Comparison of ENCODE assay signal across 9 cellular contexts in the genomic region with DNA sequence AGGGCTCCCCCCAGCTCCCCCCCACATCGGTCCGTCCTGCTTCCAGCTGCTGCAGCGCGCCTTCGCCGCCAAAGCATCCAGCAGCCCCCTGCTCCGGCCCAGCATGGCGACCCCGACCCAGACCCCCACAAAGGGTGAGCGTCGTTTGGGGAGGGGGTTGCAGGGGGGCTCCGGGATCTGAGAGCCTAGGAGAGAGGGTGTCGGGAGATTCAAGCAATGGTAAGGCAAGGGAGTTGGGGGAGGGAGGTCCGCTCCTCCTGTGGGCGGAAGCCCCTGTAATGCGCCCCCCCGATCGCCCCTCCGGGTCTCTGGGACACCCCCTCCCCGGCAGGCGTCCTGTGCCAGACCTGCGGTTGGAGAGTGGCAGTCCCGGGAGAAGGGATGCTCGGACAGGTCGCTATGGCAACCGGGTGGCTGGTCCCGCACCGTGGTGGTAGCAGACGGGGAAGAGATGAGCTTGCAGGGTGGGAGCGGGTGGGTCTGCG. TPM values are rescaled to one million over a fixed set of nuclear protein-coding genes. Genes with fewer than 3 reads are reported as not detected.
DNase-seq lines count a peak whose midpoint lies in the region; ATAC-seq and TF ChIP-seq lines count a peak whose summit lies in the region.
"Had no signal": no experiment of that assay in that cellular context is flagged by ENCODE, and none has a peak within 500 bp of the region (broad histone marks: within the 10 kb centered on the region; RNA-seq: fewer than 3 reads in every experiment).

A gene with protein sequence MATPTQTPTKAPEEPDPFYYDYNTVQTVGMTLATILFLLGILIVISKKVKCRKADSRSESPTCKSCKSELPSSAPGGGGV (plus strand): TSS at position 25 of the 485 bp plus-strand sequence. CDS start 79 bp downstream, at position 104.

- ATAC-seq in HG02852 (IDR thresholded peaks at IDR 0.05; ENCODE audit: unreplicated experiment) (no peak), GM21723 (IDR thresholded peaks at IDR 0.05; ENCODE audit: unreplicated experiment) (no peak), HG02759 (IDR thresholded peaks at IDR 0.05; ENCODE audit: unreplicated experiment) (no peak)

- peaks cover 6% of the 10 kb centered on the region for H3K27me3 Mint-ChIP-seq in endothelial cell (ENCODE audit: unreplicated experiment)

- no peaks in the 10 kb centered on the region for H3K36me3 Mint-ChIP-seq in endothelial cell (ENCODE audit: low read depth, unreplicated experiment)

- no peak within 1 kb of the TSS for H2AFZ ChIP-seq in PC-9

- H3K4me3 ChIP-seq in PC-9, result peak within 1 kb of the TSS; percentile 38; the same call in 1 of the 2 replicates

- CTCF ChIA-PET in PC-9 (lab: Charles Lee), result interaction anchor here (0.6 to 1.1 kb wide), 4 partner anchors 11 to 306 kb away, joined by 3 to 15 read pairs (median 6); no protein-coding TSS in a partner anchor

- no peaks in the 10 kb centered on the region for H3K9me2 ChIP-seq in PC-9 (ENCODE audit: insufficient read depth)

- H3K4me2 ChIP-seq in PC-9, result peak within 1 kb of the TSS; percentile 74

- peaks cover 26% of the 10 kb centered on the region; the same call in 1 of the 2 replicates for H3F3A ChIP-seq in PC-9 (ENCODE audit: insufficient read depth, low read depth)

- peak within 1 kb of the TSS; percentile 42 for H3K4me3 Mint-ChIP-seq in endothelial cell (ENCODE audit: unreplicated experiment)

- TF ChIP-seq CTCF in PC-9 (conservative IDR thresholded peaks at IDR 0.05), result no peak
- peak; percentile 65 for TF ChIP-seq CTCF in endothelial cell (IDR thresholded peaks at IDR 0.05; ENCODE audit: unreplicated experiment)

- H3K36me3 ChIP-seq in PC-9 (ENCODE audit: low read depth), result no peaks in the 10 kb centered on the region

- no peak within 1 kb of the TSS for H3K27ac ChIP-seq in PC-9

- H4K20me1 ChIP-seq in PC-9 (ENCODE audit: insufficient read depth), result no peaks in the 10 kb centered on the region

- no peaks in the 10 kb centered on the region for H3K9me3 Mint-ChIP-seq in endothelial cell (ENCODE audit: unreplicated experiment)

- DNase-seq in NCI-H524 (lab: John Stamatoyannopoulos, UW), result peak; percentile 20 to 65
- DNase-seq in NCI-H524 treated with DMSO at 0.1 percent for 48 hours (lab: John Stamatoyannopoulos, UW), result no peak
- no peak for DNase-seq in PC-9
- DNase-seq in endothelial cell (ENCODE audit: low spot score), result peak; percentile 26
- peak; percentile 67 for DNase-seq in retina

- no peak within 1 kb of the TSS for H3K27ac Mint-ChIP-seq in endothelial cell (ENCODE audit: unreplicated experiment)

- BruUV-seq in PC-9 (replicated peaks; lab: Mats Ljungman, UMichigan), result no TSS peak

- H3K27me3 ChIP-seq in PC-9 (ENCODE audit: insufficient read depth, low read depth), result no peaks in the 10 kb centered on the region

- peaks cover 5% of the 10 kb centered on the region for H3K4me1 Mint-ChIP-seq in endothelial cell (ENCODE audit: unreplicated experiment)

- H3K4me1 ChIP-seq in PC-9 (replicated peaks; ENCODE audit: insufficient read depth), result peaks cover 20% of the 10 kb centered on the region

- H3K9me3 ChIP-seq in PC-9 (ENCODE audit: insufficient read depth, low read depth), result no peaks in the 10 kb centered on the region

- H3K79me2 ChIP-seq in PC-9 (ENCODE audit: low read depth), result no peaks in the 10 kb centered on the region

- POLR2A ChIA-PET in PC-9 (lab: Charles Lee; ENCODE audit: unreplicated experiment), result interaction anchor here (0.7 kb wide), 1 partner anchor 176 kb away, joined by 7 read pairs; no protein-coding TSS in a partner anchor

- intact Hi-C loops in PC-9 (cut with micrococcal nuclease; ENCODE audit: unreplicated experiment), result loop anchor here (2.0 to 10.0 kb wide), 4 partner anchors 74 to 212 kb away; a partner anchor contains a TSS

RNA-seq across cellular contexts. Expression of the gene that starts here (rescaled TPM):
- total RNA-seq in PC-9 (2021), result not detected in 2 replicates
- total RNA-seq in endothelial cell (ENCODE audit: unreplicated experiment), result 0.67 TPM
- total RNA-seq: glomerular endothelial cell had no signal

Comparison
In these comparisons a context has a peak if more than half of its experiments do, and no peak if none do; other contexts are left out.
1. DNase-seq: peak in NCI-H524 (2 of 2) and retina (single experiment); none in NCI-H524 treated with DMSO at 0.1 percent for 48 hours (single experiment) and PC-9 (0 of 2).
2. Peak in DNase-seq in endothelial cell; RNA of the gene not detected or under 1 TPM.